Comparison of ENCODE assay signal across 10 cellular contexts in genomic region chr19:7397687-7398086, GRCh38. TPM values are rescaled to one million over a fixed set of nuclear protein-coding genes. Genes with fewer than 3 reads are reported as not detected.
DNase-seq lines count a peak whose midpoint lies in the region; ATAC-seq and TF ChIP-seq lines count a peak whose summit lies in the region.
"Had no signal": no experiment of that assay in that cellular context is flagged by ENCODE, and none has a peak within 500 bp of the region (broad histone marks: within the 10 kb centered on the region; RNA-seq: fewer than 3 reads in every experiment).

No MANE protein-coding gene starts in this region.

- no peak for TF ChIP-seq CTCF in RWPE1 (conservative IDR thresholded peaks at IDR 0.05; ENCODE audit: low read depth)

- intact Hi-C loops in sciatic nerve (cut with DNase I): no loop called here

- CTCF ChIA-PET in RWPE1 (lab: Yijun Ruan, JAX): interaction anchor here (0.7 kb wide), 1 partner anchor 25 kb away, joined by 3 read pairs; no protein-coding TSS in a partner anchor

- DNase-seq in GM04503 (ENCODE audit: low read depth): peak; percentile 66
- no peak for DNase-seq in RWPE1 (ENCODE audit: low spot score)
- DNase-seq in fibroblast of gingiva (ENCODE audit: low read depth): peak; percentile 78
- peak; percentile 90 for DNase-seq in renal cortical epithelial cell (ENCODE audit: low read depth)
- no peak for DNase-seq in GM03348 (ENCODE audit: low spot score)
- no peak for DNase-seq in ecto neural progenitor cell (ENCODE audit: low spot score)
- no peak for DNase-seq in sciatic nerve (ENCODE audit: low spot score)
- DNase-seq: central memory CD4-positive, alpha-beta T cell; GF-D8 had no signal

- POLR2A ChIA-PET in RWPE1 (lab: Yijun Ruan, JAX; ENCODE audit: low non-redundant PET): interaction anchor here (0.6 kb wide), 1 partner anchor 76 kb away, joined by 6 read pairs; no protein-coding TSS in a partner anchor

- ATAC-seq in GM21619 (IDR thresholded peaks at IDR 0.05; ENCODE audit: unreplicated experiment): no peak
- ATAC-seq in sciatic nerve: no peak

- peak overlapping the region; percentile 53 for H3K27ac ChIP-seq in RWPE1

RNA-seq across cellular contexts. Expression of gene ARHGEF18, which starts 49.0 kb away (rescaled TPM):
- total RNA-seq in renal cortical epithelial cell (53.0 and 66.0 TPM in 2 replicates), sciatic nerve (25.7 TPM)

Comparison
In these comparisons a context has a peak if more than half of its experiments do, and no peak if none do; other contexts are left out.
1. DNase-seq: peak in GM04503 (single experiment), fibroblast of gingiva (single experiment) and renal cortical epithelial cell (single experiment); none in RWPE1 (single experiment), GM03348 (single experiment), ecto neural progenitor cell (single experiment) and sciatic nerve (single experiment).